ENCODE assay signal across 24 cellular contexts in the genomic region with DNA sequence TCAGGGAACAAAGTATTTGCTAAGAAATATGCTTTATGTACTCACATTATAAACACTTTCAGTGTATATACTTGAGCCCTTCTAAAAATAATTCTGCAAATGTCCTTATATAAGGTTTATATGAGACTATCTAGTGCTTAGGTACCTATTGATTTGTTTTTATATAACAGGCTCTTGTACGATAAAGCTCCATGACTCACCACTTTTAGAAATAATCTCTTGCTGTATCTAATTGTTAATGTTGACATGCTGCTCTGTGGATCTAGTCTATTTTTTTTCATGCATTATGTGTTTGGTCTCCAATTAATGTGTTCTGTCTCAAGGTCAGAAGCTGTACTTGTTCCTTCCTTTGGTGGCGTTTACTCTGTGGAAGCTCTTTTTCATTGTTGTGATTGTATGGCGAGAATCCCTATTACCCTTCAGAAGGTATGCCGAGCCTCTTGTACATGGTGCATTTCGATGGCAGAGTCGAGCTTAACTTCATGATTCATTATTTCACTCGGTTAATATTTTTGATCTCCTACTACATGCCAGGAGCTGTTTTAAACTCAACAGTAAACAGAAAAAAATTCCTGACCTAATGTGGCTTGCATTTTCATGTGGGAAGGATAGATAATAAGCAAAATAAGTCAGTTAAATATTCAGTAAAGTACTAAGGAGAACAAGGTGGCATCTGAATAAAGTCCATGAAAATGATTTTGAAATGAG.
"Had no signal": no experiment of that assay in that cellular context is flagged by ENCODE, and none has a peak within 500 bp of the region (broad histone marks: within the 10 kb centered on the region; RNA-seq: fewer than 3 reads in every experiment).

No MANE protein-coding gene starts in this region.

- H3K4me3 ChIP-seq: coronary artery, mucosa of descending colon, right lobe of liver, skin epidermis, tibial nerve had no signal

- H3K36me3 Mint-ChIP-seq: brain; natural killer cell treated with Interleukin-12 subunit alpha and Interleukin-12 subunit beta and Interleukin-15 and Interleukin-18, amount 100 ng/mL, for 72 hours; stimulated activated naive B cell treated with anti-CD40 and anti-IgM and Interleukin-4, amounts not matched to agents 10 μg/mL and 1 μg/mL and 100 μg/mL, for 72 hours had no signal

- H3K36me3 ChIP-seq: right lobe of liver, tibial nerve had no signal

- H3K27ac ChIP-seq: coronary artery, foreskin keratinocyte, right lobe of liver had no signal

- H3K4me3 Mint-ChIP-seq: activated CD8-positive, alpha-beta T cell treated with anti-CD3 and anti-CD28 coated beads for 36 hours; activated naive CD8-positive, alpha-beta T cell; activated T-cell treated with anti-CD3 and anti-CD28 coated beads, Interleukin-2, amount 50 U/mL, for 4 hours; brain; effector memory CD8-positive, alpha-beta T cell; natural killer cell treated with Interleukin-12 subunit alpha and Interleukin-12 subunit beta and Interleukin-15 and Interleukin-18, amount 100 ng/mL, for 72 hours; stimulated activated naive B cell treated with anti-CD40 and anti-IgM and Interleukin-4, amounts not matched to agents 10 μg/mL and 1 μg/mL and 100 μg/mL, for 72 hours had no signal

- H3K27me3 ChIP-seq: foreskin keratinocyte, right lobe of liver, tibial nerve had no signal

- H3K9me3 Mint-ChIP-seq: activated CD8-positive, alpha-beta T cell treated with anti-CD3 and anti-CD28 coated beads for 36 hours; activated T-cell treated with anti-CD3 and anti-CD28 coated beads, Interleukin-2, amount 50 U/mL, for 4 hours; activated T-helper 2 cell treated with anti-CD3 and anti-CD28 coated beads, Interferon-gamma antibody, Interleukin-2, Interleukin-4, amounts not matched to agents 10 μg/mL and 5 μg/mL and 100 μg/mL, durations not matched to agents 14 hours and 24 hours and 36 hours; brain; effector memory CD8-positive, alpha-beta T cell; natural killer cell treated with Interleukin-12 subunit alpha and Interleukin-12 subunit beta and Interleukin-15 and Interleukin-18, amount 100 ng/mL, for 72 hours had no signal

- H3K4me1 ChIP-seq: foreskin keratinocyte, right lobe of liver had no signal

- DNase-seq: activated CD4-positive, alpha-beta T cell treated with anti-CD3 and anti-CD28 coated beads for 1 hour; activated CD4-positive, alpha-beta T cell treated with anti-CD3 and anti-CD28 coated beads, Interleukin-2, amount 50 U/mL, for 1 hour; activated CD8-positive, alpha-beta T cell treated with anti-CD3 and anti-CD28 coated beads for 36 hours; activated T-cell treated with anti-CD3 and anti-CD28 coated beads, Interleukin-2, amount 50 U/mL, for 4 hours; aorta; effector memory CD8-positive, alpha-beta T cell; foreskin keratinocyte; left cardiac atrium; left ventricle myocardium superior; mucosa of descending colon; right lobe of liver; stimulated activated CD4-positive, alpha-beta T cell treated with anti-CD3 and anti-CD28 coated beads, Interleukin-1b, Interleukin-23, amount 100 ng/mL, for 48 hours; stimulated activated CD4-positive, alpha-beta T cell treated with anti-CD3 and anti-CD28 coated beads, Interleukin-4, amount 100 ng/mL, for 4 hours; stimulated activated CD8-positive, alpha-beta memory T cell treated with anti-CD3 and anti-CD28 coated beads, Interleukin-4, amount 100 ng/mL, for 48 hours; stimulated activated naive B cell treated with anti-CD40 and anti-IgM and Interleukin-4, amounts not matched to agents 10 μg/mL and 1 μg/mL and 100 μg/mL, for 72 hours; T-helper 2 cell had no signal

- H3K27me3 Mint-ChIP-seq: activated naive CD8-positive, alpha-beta T cell; brain; stimulated activated naive B cell treated with anti-CD40 and anti-IgM and Interleukin-4, amounts not matched to agents 10 μg/mL and 1 μg/mL and 100 μg/mL, for 72 hours had no signal

- H3K9me3 ChIP-seq: mucosa of descending colon, right lobe of liver, tibial nerve had no signal

- FAIRE-seq: keratinocyte had no signal

- H3K4me1 Mint-ChIP-seq: brain had no signal

- H3K27ac Mint-ChIP-seq: activated CD8-positive, alpha-beta T cell treated with anti-CD3 and anti-CD28 coated beads for 36 hours; activated naive CD8-positive, alpha-beta T cell; activated T-helper 2 cell treated with anti-CD3 and anti-CD28 coated beads, Interferon-gamma antibody, Interleukin-2, Interleukin-4, amounts not matched to agents 10 μg/mL and 5 μg/mL and 100 μg/mL, durations not matched to agents 14 hours and 24 hours and 36 hours; brain; effector memory CD8-positive, alpha-beta T cell; natural killer cell treated with Interleukin-12 subunit alpha and Interleukin-12 subunit beta and Interleukin-15 and Interleukin-18, amount 100 ng/mL, for 72 hours; stimulated activated naive B cell treated with anti-CD40 and anti-IgM and Interleukin-4, amounts not matched to agents 10 μg/mL and 1 μg/mL and 100 μg/mL, for 72 hours had no signal
